In genomic region chr6:37101991-37102298, GRCh38 we compare ENCODE assay signal across 7 cellular contexts.
DNase-seq lines count a peak whose midpoint lies in the region; ATAC-seq and TF ChIP-seq lines count a peak whose summit lies in the region.

No MANE protein-coding gene starts in this region.

- H4K5ac ChIP-seq in IMR-90 (ENCODE audit: low read depth, low read length): peak overlapping the region; percentile 3; the same call in 1 of the 2 replicates

- H4K91ac ChIP-seq in IMR-90 (ENCODE audit: insufficient read depth, low read depth, low read length): peak overlapping the region; percentile 51

- no TSS peak for BruUV-seq in IMR-90 (replicated peaks; lab: Mats Ljungman, UMichigan)

- H2AK9ac ChIP-seq in IMR-90 (replicated peaks; ENCODE audit: low read depth, low read length, poor library complexity): peak overlapping the region; percentile 12

- no CpG with 5 or more reads among the region's 5 CpGs for WGBS in IMR-90 (ENCODE audit: extremely low coverage in 2 of 2, insufficient read length in 1 of 2), 2 experiments

- H2BK5ac ChIP-seq in IMR-90 (ENCODE audit: low read depth, low read length, poor library complexity, severe bottlenecking): peak overlapping the region; percentile 1

- peak overlapping the region; percentile 64 for H3K4ac ChIP-seq in IMR-90 (ENCODE audit: low read depth, low read length)

- TF ChIP-seq CTCF in IMR-90 (conservative IDR thresholded peaks at IDR 0.05; ENCODE audit: low read depth, low read length): no peak

- H2BK20ac ChIP-seq in IMR-90 (ENCODE audit: low read depth, low read length): peak overlapping the region; percentile 28; the same call in 1 of the 2 replicates

- H3K9me1 ChIP-seq in IMR-90 (ENCODE audit: insufficient read depth, low read length): no peaks in the 10 kb centered on the region

- no peaks in the 10 kb centered on the region for H3K79me1 ChIP-seq in IMR-90 (ENCODE audit: low read depth in 1 of 2, low read length in 2 of 2)

- CTCF ChIA-PET in IMR-90 (lab: Yijun Ruan, JAX): no interaction called here

- H2AFZ ChIP-seq in IMR-90 (replicated peaks; ENCODE audit: low read length, poor library complexity): peak overlapping the region; percentile 87

- peak overlapping the region; percentile 2; the same call in 1 of the 2 replicates for H3K9ac ChIP-seq in IMR-90 (ENCODE audit: low read depth, low read length)
- peak overlapping the region; percentile 70 to 73 for H3K9ac ChIP-seq in stomach smooth muscle (ENCODE audit: low read length in 2 of 2)

- H3K23ac ChIP-seq in IMR-90 (ENCODE audit: low read depth, low read length): peak overlapping the region; percentile 1; the same call in 1 of the 2 replicates

- intact Hi-C loops in IMR-90 (cut with micrococcal nuclease): loop anchor here (1.0 to 2.0 kb wide), 4 partner anchors 24 to 70 kb away; no protein-coding TSS in a partner anchor

- H3K27ac ChIP-seq in IMR-90 (ENCODE audit: insufficient read depth, low read length) (peak overlapping the region; percentile 37), layer of hippocampus (ENCODE audit: low read depth, low read length) (peak overlapping the region; percentile 94), stomach smooth muscle (ENCODE audit: low read length) (peak overlapping the region; percentile 86)

- no peak overlapping the region for H3K27ac Mint-ChIP-seq in activated naive CD8-positive, alpha-beta T cell

- peak overlapping the region; percentile 42 for H3K14ac ChIP-seq in IMR-90 (replicated peaks; ENCODE audit: low read depth, low read length)

- peak overlapping the region; percentile 51 for H3K4me3 Mint-ChIP-seq in activated naive CD8-positive, alpha-beta T cell

- ATAC-seq in IMR-90 (ENCODE audit: low read depth) (no peak), HG03378 (IDR thresholded peaks at IDR 0.05; ENCODE audit: unreplicated experiment) (no peak)

- POLR2A ChIA-PET in IMR-90 (lab: Charles Lee; ENCODE audit: unreplicated experiment): interaction anchor here (0.6 to 0.7 kb wide), 2 partner anchors 42 to 700 kb away, joined by 3 to 4 read pairs; no protein-coding TSS in a partner anchor

- peak overlapping the region; percentile 66 for H2BK120ac ChIP-seq in IMR-90 (ENCODE audit: low read depth, low read length)

- H4K8ac ChIP-seq in IMR-90 (ENCODE audit: low read depth in 2 of 2, low read length in 2 of 2): peak overlapping the region; percentile 44 to 55; a peak in 3 of 4 replicates

- H3K4me1 ChIP-seq in IMR-90 (ENCODE audit: control insufficient read depth, insufficient read depth, low read length) (peaks cover 12% of the 10 kb centered on the region), stomach smooth muscle (ENCODE audit: control insufficient read depth, insufficient read depth, low read length) (peaks cover 18% of the 10 kb centered on the region)

- no peaks in the 10 kb centered on the region for H4K20me1 ChIP-seq in IMR-90 (ENCODE audit: insufficient read depth, low read length)

- H3K4me1 Mint-ChIP-seq in activated naive CD8-positive, alpha-beta T cell (ENCODE audit: low read depth): peaks cover 20% of the 10 kb centered on the region

- H3K36me3 ChIP-seq in IMR-90 (ENCODE audit: control insufficient read depth, insufficient read depth, low read length) (no peaks in the 10 kb centered on the region), stomach smooth muscle (ENCODE audit: control insufficient read depth in 2 of 2, insufficient read depth in 2 of 2, low read length in 2 of 2) (no peaks in the 10 kb centered on the region)

- no peaks in the 10 kb centered on the region for H3K27me3 ChIP-seq in IMR-90 (ENCODE audit: control insufficient read depth, insufficient read depth, low read length)
- H3K27me3 ChIP-seq in layer of hippocampus (ENCODE audit: control insufficient read depth, insufficient read depth, low read length): no peaks in the 10 kb centered on the region
- no peaks in the 10 kb centered on the region for H3K27me3 ChIP-seq in stomach smooth muscle (ENCODE audit: control insufficient read depth in 1 of 2, insufficient read depth in 2 of 2, low read length in 2 of 2)

- no peaks in the 10 kb centered on the region for H3K27me3 Mint-ChIP-seq in activated naive CD8-positive, alpha-beta T cell

- no peak for TF ChIP-seq RAD21 in IMR-90 (IDR thresholded peaks at IDR 0.05; ENCODE audit: low read length)

- in situ Hi-C loops in IMR-90 (cut with MboI; ENCODE audit: low sequenced_read_pairs): no loop called here

- peak overlapping the region; percentile 12; the same call in 2 of the 3 replicates for H2BK15ac ChIP-seq in IMR-90 (ENCODE audit: low read depth, low read length)

- no peaks in the 10 kb centered on the region for H3K9me3 Mint-ChIP-seq in activated naive CD8-positive, alpha-beta T cell (ENCODE audit: low read depth)

- H3K18ac ChIP-seq in IMR-90 (ENCODE audit: low read depth, low read length): peak overlapping the region; percentile 15

- H3K4me3 ChIP-seq in IMR-90 (ENCODE audit: insufficient read depth, low read depth, low read length) (no peak overlapping the region; the same call in 1 of the 2 replicates), stomach smooth muscle (ENCODE audit: low read length in 2 of 2) (peak overlapping the region; percentile 49 to 67)

- no peak for TF ChIP-seq POLR2A in IMR-90 (IDR thresholded peaks at IDR 0.05; ENCODE audit: low read depth, low read length)

- dilution Hi-C loops in IMR-90 (cut with HindIII; ENCODE audit: low sequenced_read_pairs, unreplicated experiment): no loop called here

- peak overlapping the region; percentile 63; the same call in 1 of the 2 replicates for H2AK5ac ChIP-seq in IMR-90 (ENCODE audit: low read depth, low read length)

- H3K9me3 ChIP-seq in IMR-90 (ENCODE audit: control insufficient read depth, insufficient read depth, low read length): no peaks in the 10 kb centered on the region
- H3K9me3 ChIP-seq in stomach smooth muscle (ENCODE audit: control insufficient read depth in 2 of 2, low read length in 2 of 2): no peaks in the 10 kb centered on the region

- no peak overlapping the region for H3K56ac ChIP-seq in IMR-90 (ENCODE audit: extremely low read depth, insufficient read depth, low read length)

- DNase-seq in IMR-90 (no peak), 8988T (no peak)
- DNase-seq in stimulated activated CD8-positive, alpha-beta memory T cell treated with anti-CD3 and anti-CD28 coated beads, Interleukin-4, amount 100 ng/mL, for 48 hours: no peak

- no peaks in the 10 kb centered on the region for H3K36me3 Mint-ChIP-seq in activated naive CD8-positive, alpha-beta T cell

- peak overlapping the region; percentile 75 for H3K4me2 ChIP-seq in IMR-90 (ENCODE audit: low read depth, low read length)

TF ChIP-seq in IMR-90, 13 proteins besides CTCF, POLR2A, EP300 and RAD21:
- TF ChIP-seq RFX5 (IDR thresholded peaks at IDR 0.05; ENCODE audit: low read depth, low read length): no peak
- no peak for TF ChIP-seq RCOR1 (IDR thresholded peaks at IDR 0.05; ENCODE audit: insufficient replicate concordance, low read length)
- no peak for TF ChIP-seq MXI1 (IDR thresholded peaks at IDR 0.05; ENCODE audit: borderline replicate concordance, low read depth, low read length)
- no peak for TF ChIP-seq CEBPB (IDR thresholded peaks at IDR 0.05; ENCODE audit: low read depth, low read length)

Comparison
In these comparisons a context has a peak if more than half of its experiments do, and no peak if none do; other contexts are left out.
1. H3K27ac ChIP-seq: peak in every context shown above with its lines; median percentile 94 in layer of hippocampus; 86 in stomach smooth muscle; 37 in IMR-90.